Comparison of ENCODE assay signal across 12 cellular contexts in the genomic region with DNA sequence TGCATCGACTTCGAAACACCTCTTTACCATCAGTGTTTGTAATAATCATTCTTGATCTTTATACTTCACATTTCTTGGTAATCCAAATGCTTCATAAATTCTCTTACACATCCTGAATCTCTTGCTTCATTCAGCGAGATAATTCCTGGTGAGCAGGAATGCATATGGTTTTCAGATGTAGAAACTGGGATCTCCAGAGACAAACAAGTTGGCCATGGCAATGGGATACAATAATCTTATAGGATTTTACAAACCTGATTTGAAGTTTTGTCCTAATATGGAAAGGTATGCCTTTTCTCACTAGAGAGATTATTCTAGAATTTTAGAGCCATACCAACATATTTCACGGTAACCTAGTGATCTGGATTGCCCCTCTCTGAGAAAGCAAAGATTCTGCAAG. TPM values are rescaled to one million over a fixed set of nuclear protein-coding genes. Genes with fewer than 3 reads are reported as not detected.
DNase-seq lines count a peak whose midpoint lies in the region; TF ChIP-seq lines count a peak whose summit lies in the region.
"Had no signal": no experiment of that assay in that cellular context is flagged by ENCODE, and none has a peak within 500 bp of the region (broad histone marks: within the 10 kb centered on the region; RNA-seq: fewer than 3 reads in every experiment).

No MANE protein-coding gene starts in this region.

- H3K4me3 Mint-ChIP-seq in brain = peak overlapping the region in 3 of 5 experiments; percentile 1 to 48 (median 7)
- H3K4me3 Mint-ChIP-seq in activated CD4-positive, alpha-beta T cell treated with anti-CD3 and anti-CD28 coated beads, Interleukin-2, amount 10 ng/mL, durations not matched to agents 24 days and 14 days = no peak overlapping the region
- H3K4me3 Mint-ChIP-seq: activated naive CD4-positive, alpha-beta T cell treated with anti-CD3 and anti-CD28 coated beads, Interleukin-2, amount 10 ng/mL, durations not matched to agents 7 days and 5 days had no signal

- H3K36me3 Mint-ChIP-seq in brain = no peaks in the 10 kb centered on the region
- peaks cover 19% of the 10 kb centered on the region for H3K36me3 Mint-ChIP-seq in activated CD4-positive, alpha-beta T cell treated with anti-CD3 and anti-CD28 coated beads, Interleukin-2, amount 10 ng/mL, durations not matched to agents 24 days and 14 days (ENCODE audit: low read depth)

- H3K4me3 ChIP-seq in HL-60 (replicated peaks; ENCODE audit: insufficient read depth, low read length) (no peak overlapping the region), suprapubic skin (no peak overlapping the region), BE2C (ENCODE audit: low read depth, low read length) (no peak overlapping the region)

- H3K4me1 ChIP-seq in suprapubic skin = peaks cover 18% of the 10 kb centered on the region
- H3K4me1 ChIP-seq in BE2C = no peaks in the 10 kb centered on the region

- TF ChIP-seq EP300 in suprapubic skin (IDR thresholded peaks at IDR 0.05) = no peak

- peaks cover 32% of the 10 kb centered on the region for H3K4me1 Mint-ChIP-seq in brain
- peaks cover 28% of the 10 kb centered on the region for H3K4me1 Mint-ChIP-seq in activated CD4-positive, alpha-beta T cell treated with anti-CD3 and anti-CD28 coated beads, Interleukin-2, amount 10 ng/mL, durations not matched to agents 24 days and 14 days

- intact Hi-C loops in activated CD4-positive, alpha-beta T cell treated with anti-CD3 and anti-CD28 coated beads, Interleukin-2, amount 10 ng/mL, durations not matched to agents 24 days and 14 days (cut with micrococcal nuclease) = no loop called here

- TF ChIP-seq CTCF in HL-60 (IDR thresholded peaks at IDR 0.05; ENCODE audit: insufficient read depth, low read length) (no peak), brain (conservative IDR thresholded peaks at IDR 0.05) (no peak), suprapubic skin (IDR thresholded peaks at IDR 0.05) (no peak), BE2C (IDR thresholded peaks at IDR 0.05; ENCODE audit: low read depth, low read length) (no peak)

- H3K36me3 ChIP-seq in suprapubic skin = no peaks in the 10 kb centered on the region
- no peaks in the 10 kb centered on the region for H3K36me3 ChIP-seq in BE2C

- H3K9me3 ChIP-seq in suprapubic skin (no peaks in the 10 kb centered on the region), BE2C (no peaks in the 10 kb centered on the region)

- 64% methylated on average over 4 of the region's 4 CpGs for WGBS in suprapubic skin

- H3K27me3 ChIP-seq in HL-60 (ENCODE audit: insufficient read depth, poor library complexity, severe bottlenecking) = no peaks in the 10 kb centered on the region
- no peaks in the 10 kb centered on the region for H3K27me3 ChIP-seq in suprapubic skin
- H3K27me3 ChIP-seq in BE2C = no peaks in the 10 kb centered on the region

- H3K27me3 Mint-ChIP-seq in brain = peaks cover 3% of the 10 kb centered on the region
- H3K27me3 Mint-ChIP-seq in activated CD4-positive, alpha-beta T cell treated with anti-CD3 and anti-CD28 coated beads, Interleukin-2, amount 10 ng/mL, durations not matched to agents 24 days and 14 days = no peaks in the 10 kb centered on the region

- no peak for DNase-seq in HL-60 (ENCODE audit: low read depth in 1 of 2, low spot score in 1 of 2)
- DNase-seq in iris pigment epithelial cell (ENCODE audit: low read depth) = peak; percentile 49
- no peak for DNase-seq in suprapubic skin (ENCODE audit: low spot score in 2 of 2)
- DNase-seq in SW 1271 (lab: John Stamatoyannopoulos, UW) = no peak
- DNase-seq in activated gamma-delta T cell treated with Interleukin-2 at 50 U/mL for 16 hours = no peak
- no peak for DNase-seq in activated CD4-positive, alpha-beta T cell treated with anti-CD3 and anti-CD28 coated beads, Interleukin-2, amount 10 ng/mL, durations not matched to agents 24 days and 14 days
- no peak for DNase-seq in BE2C
- DNase-seq: activated CD4-positive, CD25-positive, alpha-beta regulatory T cell treated with anti-CD3 and anti-CD28 coated beads, Interleukin-2, amount 50 U/mL, for 72 hours; activated naive CD4-positive, alpha-beta T cell treated with anti-CD3 and anti-CD28 coated beads, Interleukin-2, amount 10 ng/mL, durations not matched to agents 7 days and 5 days; NCI-H2081 had no signal

- H3K27ac ChIP-seq in HL-60 (replicated peaks) (peak overlapping the region; percentile 99), suprapubic skin (peak overlapping the region; percentile 86)

- no peak for TF ChIP-seq POLR2A in suprapubic skin (IDR thresholded peaks at IDR 0.05)

- no peaks in the 10 kb centered on the region for H3K9me3 Mint-ChIP-seq in brain
- peaks cover 5% of the 10 kb centered on the region for H3K9me3 Mint-ChIP-seq in activated CD4-positive, alpha-beta T cell treated with anti-CD3 and anti-CD28 coated beads, Interleukin-2, amount 10 ng/mL, durations not matched to agents 24 days and 14 days
- H3K9me3 Mint-ChIP-seq: activated naive CD4-positive, alpha-beta T cell treated with anti-CD3 and anti-CD28 coated beads, Interleukin-2, amount 10 ng/mL, durations not matched to agents 7 days and 5 days had no signal

- H3K27ac Mint-ChIP-seq in brain = peak overlapping the region in 3 of 5 experiments; percentile 57 to 90 (median 85)
- H3K27ac Mint-ChIP-seq in activated CD4-positive, alpha-beta T cell treated with anti-CD3 and anti-CD28 coated beads, Interleukin-2, amount 10 ng/mL, durations not matched to agents 24 days and 14 days = no peak overlapping the region
- H3K27ac Mint-ChIP-seq: activated naive CD4-positive, alpha-beta T cell treated with anti-CD3 and anti-CD28 coated beads, Interleukin-2, amount 10 ng/mL, durations not matched to agents 7 days and 5 days had no signal

RNA-seq across cellular contexts. Expression of a gene that starts 13.0 kb away (rescaled TPM):
- polyA plus RNA-seq in brain (ENCODE audit: insufficient read depth, low read depth, low replicate concordance) = 3.0 TPM
- 1 to 10 TPM; 2.7 to 9.4 (median 4.0) TPM for total RNA-seq in suprapubic skin
- 3.9 and 5.6 TPM in 2 replicates for total RNA-seq in activated CD4-positive, alpha-beta T cell treated with anti-CD3 and anti-CD28 coated beads, Interleukin-2, amount 10 ng/mL, durations not matched to agents 24 days and 14 days
- polyA plus RNA-seq in BE2C (2012; ENCODE audit: insufficient read depth, insufficient read length, low read depth) = 3.5 TPM

RNA-seq across cellular contexts. Expression of a gene that starts 13.6 kb away (rescaled TPM):
- 290 TPM for polyA plus RNA-seq in brain (ENCODE audit: insufficient read depth, low read depth, low replicate concordance)
- total RNA-seq in suprapubic skin = 1,000 to 10,000 TPM in 2 of 4 donors, 100 to 1,000 TPM in 2; 697 to 1,198 (median 1,024) TPM
- total RNA-seq in activated CD4-positive, alpha-beta T cell treated with anti-CD3 and anti-CD28 coated beads, Interleukin-2, amount 10 ng/mL, durations not matched to agents 24 days and 14 days = 178 and 182 TPM in 2 replicates
- polyA plus RNA-seq in BE2C (2012; ENCODE audit: insufficient read depth, insufficient read length, low read depth) = 149 TPM
- total RNA-seq: HepG2 had no signal
- polyA plus RNA-seq: HepG2 had no signal
